ENCODE assay signal across 1 cellular context in genomic region chr2:75481041-75481836, GRCh38.
TF ChIP-seq lines count a peak whose summit lies in the region.

No MANE protein-coding gene starts in this region.

TF ChIP-seq in HepG2, 621 proteins besides CTCF, POLR2A, EP300 and RAD21 (continued from another document and continues in another):
- TF ChIP-seq, protein P1, sequence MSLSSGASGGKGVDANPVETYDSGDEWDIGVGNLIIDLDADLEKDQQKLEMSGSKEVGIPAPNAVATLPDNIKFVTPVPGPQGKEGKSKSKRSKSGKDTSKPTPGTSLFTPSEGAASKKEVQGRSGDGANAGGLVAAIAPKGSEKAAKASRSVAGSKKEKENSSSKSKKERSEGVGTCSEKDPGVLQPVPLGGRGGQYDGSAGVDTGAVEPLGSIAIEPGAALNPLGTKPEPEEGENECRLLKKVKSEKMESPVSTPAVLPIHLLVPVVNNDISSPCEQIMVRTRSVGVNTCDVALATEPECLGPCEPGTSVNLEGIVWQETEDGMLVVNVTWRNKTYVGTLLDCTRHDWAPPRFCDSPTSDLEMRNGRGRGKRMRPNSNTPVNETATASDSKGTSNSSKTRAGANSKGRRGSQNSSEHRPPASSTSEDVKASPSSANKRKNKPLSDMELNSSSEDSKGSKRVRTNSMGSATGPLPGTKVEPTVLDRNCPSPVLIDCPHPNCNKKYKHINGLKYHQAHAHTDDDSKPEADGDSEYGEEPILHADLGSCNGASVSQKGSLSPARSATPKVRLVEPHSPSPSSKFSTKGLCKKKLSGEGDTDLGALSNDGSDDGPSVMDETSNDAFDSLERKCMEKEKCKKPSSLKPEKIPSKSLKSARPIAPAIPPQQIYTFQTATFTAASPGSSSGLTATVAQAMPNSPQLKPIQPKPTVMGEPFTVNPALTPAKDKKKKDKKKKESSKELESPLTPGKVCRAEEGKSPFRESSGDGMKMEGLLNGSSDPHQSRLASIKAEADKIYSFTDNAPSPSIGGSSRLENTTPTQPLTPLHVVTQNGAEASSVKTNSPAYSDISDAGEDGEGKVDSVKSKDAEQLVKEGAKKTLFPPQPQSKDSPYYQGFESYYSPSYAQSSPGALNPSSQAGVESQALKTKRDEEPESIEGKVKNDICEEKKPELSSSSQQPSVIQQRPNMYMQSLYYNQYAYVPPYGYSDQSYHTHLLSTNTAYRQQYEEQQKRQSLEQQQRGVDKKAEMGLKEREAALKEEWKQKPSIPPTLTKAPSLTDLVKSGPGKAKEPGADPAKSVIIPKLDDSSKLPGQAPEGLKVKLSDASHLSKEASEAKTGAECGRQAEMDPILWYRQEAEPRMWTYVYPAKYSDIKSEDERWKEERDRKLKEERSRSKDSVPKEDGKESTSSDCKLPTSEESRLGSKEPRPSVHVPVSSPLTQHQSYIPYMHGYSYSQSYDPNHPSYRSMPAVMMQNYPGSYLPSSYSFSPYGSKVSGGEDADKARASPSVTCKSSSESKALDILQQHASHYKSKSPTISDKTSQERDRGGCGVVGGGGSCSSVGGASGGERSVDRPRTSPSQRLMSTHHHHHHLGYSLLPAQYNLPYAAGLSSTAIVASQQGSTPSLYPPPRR (CRISPR knock-in tag; IDR thresholded peaks at IDR 0.05; ENCODE audit: borderline replicate concordance), result peak; percentile 98
- TF ChIP-seq MBD4 (IDR thresholded peaks at IDR 0.05; ENCODE audit: borderline replicate concordance, low read length) (peak; percentile 82; the same call in 1 of the 2 replicates), JUND (CRISPR knock-in tag; IDR thresholded peaks at IDR 0.05) (no peak), MEF2D (CRISPR knock-in tag; IDR thresholded peaks at IDR 0.05) (peak; percentile 94), NR2C2 (CRISPR knock-in tag; IDR thresholded peaks at IDR 0.05; ENCODE audit: borderline replicate concordance) (no peak), ZGPAT (CRISPR knock-in tag; IDR thresholded peaks at IDR 0.05) (peak; percentile 94), ZNF407 (CRISPR knock-in tag; IDR thresholded peaks at IDR 0.05; ENCODE audit: not compliant biosample characterization) (no peak), KDM5A (IDR thresholded peaks at IDR 0.05; ENCODE audit: borderline replicate concordance, low read length) (no peak), ZNF746 (CRISPR knock-in tag; IDR thresholded peaks at IDR 0.05) (no peak), EZH2 (conservative IDR thresholded peaks at IDR 0.05; ENCODE audit: low read depth, low read length) (no peak), SMAD3 (CRISPR knock-in tag; IDR thresholded peaks at IDR 0.05) (peak; percentile 65; the same call in 1 of the 2 replicates), FUBP1 (CRISPR knock-in tag; IDR thresholded peaks at IDR 0.05; ENCODE audit: borderline replicate concordance) (no peak), ISL2 (CRISPR knock-in tag; IDR thresholded peaks at IDR 0.05) (peak; percentile 100), ZBTB44 (CRISPR knock-in tag; IDR thresholded peaks at IDR 0.05) (no peak), REPIN1 (CRISPR knock-in tag; IDR thresholded peaks at IDR 0.05; ENCODE audit: borderline replicate concordance, low read depth) (peak; percentile 52; the same call in 1 of the 2 replicates), TP53 (CRISPR knock-in tag; conservative IDR thresholded peaks at IDR 0.05) (no peak), ZNF234 (CRISPR knock-in tag; conservative IDR thresholded peaks at IDR 0.05) (no peak), NFIB (CRISPR knock-in tag; IDR thresholded peaks at IDR 0.05; ENCODE audit: borderline replicate concordance) (no peak), ZNF30 (CRISPR knock-in tag; IDR thresholded peaks at IDR 0.05) (no peak), ZNF660 (CRISPR knock-in tag; IDR thresholded peaks at IDR 0.05; ENCODE audit: borderline replicate concordance, low read depth) (no peak)
- TF ChIP-seq, protein P2, sequence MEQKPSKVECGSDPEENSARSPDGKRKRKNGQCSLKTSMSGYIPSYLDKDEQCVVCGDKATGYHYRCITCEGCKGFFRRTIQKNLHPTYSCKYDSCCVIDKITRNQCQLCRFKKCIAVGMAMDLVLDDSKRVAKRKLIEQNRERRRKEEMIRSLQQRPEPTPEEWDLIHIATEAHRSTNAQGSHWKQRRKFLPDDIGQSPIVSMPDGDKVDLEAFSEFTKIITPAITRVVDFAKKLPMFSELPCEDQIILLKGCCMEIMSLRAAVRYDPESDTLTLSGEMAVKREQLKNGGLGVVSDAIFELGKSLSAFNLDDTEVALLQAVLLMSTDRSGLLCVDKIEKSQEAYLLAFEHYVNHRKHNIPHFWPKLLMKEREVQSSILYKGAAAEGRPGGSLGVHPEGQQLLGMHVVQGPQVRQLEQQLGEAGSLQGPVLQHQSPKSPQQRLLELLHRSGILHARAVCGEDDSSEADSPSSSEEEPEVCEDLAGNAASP (CRISPR knock-in tag; IDR thresholded peaks at IDR 0.05; ENCODE audit: borderline replicate concordance), result peak; percentile 82; the same call in 1 of the 2 replicates
- TF ChIP-seq, protein P3, sequence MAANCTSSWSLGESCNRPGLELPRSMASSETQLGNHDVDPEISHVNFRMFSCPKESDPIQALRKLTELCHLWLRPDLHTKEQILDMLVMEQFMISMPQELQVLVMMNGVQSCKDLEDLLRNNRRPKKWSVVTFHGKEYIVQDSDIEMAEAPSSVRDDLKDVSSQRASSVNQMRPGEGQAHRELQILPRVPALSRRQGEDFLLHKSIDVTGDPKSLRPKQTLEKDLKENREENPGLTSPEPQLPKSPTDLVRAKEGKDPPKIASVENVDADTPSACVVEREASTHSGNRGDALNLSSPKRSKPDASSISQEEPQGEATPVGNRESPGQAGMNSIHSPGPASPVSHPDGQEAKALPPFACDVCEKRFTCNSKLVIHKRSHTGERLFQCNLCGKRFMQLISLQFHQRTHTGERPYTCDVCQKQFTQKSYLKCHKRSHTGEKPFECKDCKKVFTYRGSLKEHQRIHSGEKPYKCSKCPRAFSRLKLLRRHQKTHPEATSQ (CRISPR knock-in tag; IDR thresholded peaks at IDR 0.05; ENCODE audit: borderline replicate concordance), result 0 out of 2 replicates have a peak, but pooled peaks have one; percentile 27
- TF ChIP-seq, protein P4, sequence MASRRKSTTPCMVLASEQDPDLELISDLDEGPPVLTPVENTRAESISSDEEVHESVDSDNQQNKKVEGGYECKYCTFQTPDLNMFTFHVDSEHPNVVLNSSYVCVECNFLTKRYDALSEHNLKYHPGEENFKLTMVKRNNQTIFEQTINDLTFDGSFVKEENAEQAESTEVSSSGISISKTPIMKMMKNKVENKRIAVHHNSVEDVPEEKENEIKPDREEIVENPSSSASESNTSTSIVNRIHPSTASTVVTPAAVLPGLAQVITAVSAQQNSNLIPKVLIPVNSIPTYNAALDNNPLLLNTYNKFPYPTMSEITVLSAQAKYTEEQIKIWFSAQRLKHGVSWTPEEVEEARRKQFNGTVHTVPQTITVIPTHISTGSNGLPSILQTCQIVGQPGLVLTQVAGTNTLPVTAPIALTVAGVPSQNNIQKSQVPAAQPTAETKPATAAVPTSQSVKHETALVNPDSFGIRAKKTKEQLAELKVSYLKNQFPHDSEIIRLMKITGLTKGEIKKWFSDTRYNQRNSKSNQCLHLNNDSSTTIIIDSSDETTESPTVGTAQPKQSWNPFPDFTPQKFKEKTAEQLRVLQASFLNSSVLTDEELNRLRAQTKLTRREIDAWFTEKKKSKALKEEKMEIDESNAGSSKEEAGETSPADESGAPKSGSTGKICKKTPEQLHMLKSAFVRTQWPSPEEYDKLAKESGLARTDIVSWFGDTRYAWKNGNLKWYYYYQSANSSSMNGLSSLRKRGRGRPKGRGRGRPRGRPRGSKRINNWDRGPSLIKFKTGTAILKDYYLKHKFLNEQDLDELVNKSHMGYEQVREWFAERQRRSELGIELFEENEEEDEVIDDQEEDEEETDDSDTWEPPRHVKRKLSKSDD (CRISPR knock-in tag; IDR thresholded peaks at IDR 0.05; ENCODE audit: low read depth), result no peak
